Comparison of ENCODE assay signal across 8 cellular contexts in genomic region chr1:6245086-6245868, GRCh38. TPM values are rescaled to one million over a fixed set of nuclear protein-coding genes. Genes with fewer than 3 reads are reported as not detected.
DNase-seq lines count a peak whose midpoint lies in the region; ATAC-seq and TF ChIP-seq lines count a peak whose summit lies in the region.

No MANE protein-coding gene starts in this region.

- CTCF ChIA-PET in GM10248 (lab: Yijun Ruan, JAX), result interaction anchor here (0.5 to 9.6 kb wide), 32 partner anchors 7 to 202 kb away, joined by 3 to 272 read pairs (median 6); partner anchors contain the start of genes GPR153, ICMT and RNF207

- H3K36me3 Mint-ChIP-seq in effector memory CD8-positive, alpha-beta T cell (ENCODE audit: insufficient read depth), result peaks cover 14% of the 10 kb centered on the region
- H3K36me3 Mint-ChIP-seq in mesothelial cell of epicardium, result no peaks in the 10 kb centered on the region

- ATAC-seq in HG03135 (IDR thresholded peaks at IDR 0.05; ENCODE audit: unreplicated experiment), result peak; percentile 49
- peak; percentile 87 for ATAC-seq in effector memory CD8-positive, alpha-beta T cell (replicated peaks)
- no peak for ATAC-seq in GM18517 (IDR thresholded peaks at IDR 0.05; ENCODE audit: unreplicated experiment)

- no peak overlapping the region for H3K27ac Mint-ChIP-seq in effector memory CD8-positive, alpha-beta T cell
- no peak overlapping the region for H3K27ac Mint-ChIP-seq in mesothelial cell of epicardium

- POLR2A ChIA-PET in GM10248 (lab: Yijun Ruan, JAX), result interaction anchor here (0.6 kb wide), 1 partner anchor 134 kb away, joined by 6 read pairs; no protein-coding TSS in a partner anchor

- no peak overlapping the region for H3K4me3 Mint-ChIP-seq in effector memory CD8-positive, alpha-beta T cell
- no peak overlapping the region for H3K4me3 Mint-ChIP-seq in mesothelial cell of epicardium

- DNase-seq in GM10248 (ENCODE audit: extremely low spot score) (peak; percentile 90), NCI-H748 (lab: John Stamatoyannopoulos, UW; ENCODE audit: unreplicated experiment) (peak; percentile 84), mesothelial cell of epicardium (ENCODE audit: low spot score in 2 of 2, unreplicated experiment in 2 of 2) (peak; percentile 88 to 90)
- peak; percentile 54 to 69 for DNase-seq in activated CD8-positive, alpha-beta memory T cell treated with anti-CD3 and anti-CD28 coated beads for 1 hour (ENCODE audit: extremely low read depth in 1 of 2, low read depth in 1 of 2)
- peak; percentile 74 to 81 (median 78) for DNase-seq in effector memory CD8-positive, alpha-beta T cell
- DNase-seq in stimulated activated CD8-positive, alpha-beta memory T cell treated with anti-CD3 and anti-CD28 coated beads, Interleukin-4, amount 100 ng/mL, for 1 hour (ENCODE audit: low read depth in 2 of 2, low spot score in 1 of 2), result peak; percentile 44 to 62

- peaks cover 7 to 17% of the 10 kb centered on the region in 2 donors for H3K4me1 Mint-ChIP-seq in effector memory CD8-positive, alpha-beta T cell (ENCODE audit: low read depth in 2 of 2)
- H3K4me1 Mint-ChIP-seq in mesothelial cell of epicardium, result peaks cover 11% of the 10 kb centered on the region

- H3K9me3 Mint-ChIP-seq in effector memory CD8-positive, alpha-beta T cell, result no peaks in the 10 kb centered on the region
- no peaks in the 10 kb centered on the region for H3K9me3 Mint-ChIP-seq in mesothelial cell of epicardium

- TF ChIP-seq CTCF in GM10248 (IDR thresholded peaks at IDR 0.05; ENCODE audit: control extremely low read depth, extremely low read depth, low read depth, missing control alignments) (peak; percentile 83), mesothelial cell of epicardium (IDR thresholded peaks at IDR 0.05; ENCODE audit: unreplicated experiment) (peak; percentile 81)

- H3K27me3 Mint-ChIP-seq in effector memory CD8-positive, alpha-beta T cell, result peaks cover 46 to 72% of the 10 kb centered on the region in 2 donors
- H3K27me3 Mint-ChIP-seq in mesothelial cell of epicardium (ENCODE audit: low read depth), result peaks cover 83% of the 10 kb centered on the region

RNA-seq across cellular contexts. Expression of gene HES3, which starts 1.3 kb away (rescaled TPM):
- not detected in 3 replicates for total RNA-seq in mesothelial cell of epicardium

RNA-seq across cellular contexts. Expression of gene ICMT, which starts 9.5 kb away (rescaled TPM):
- total RNA-seq in mesothelial cell of epicardium, result 35.1 to 39.8 TPM (median 39.3 TPM) in 3 replicates

RNA-seq across cellular contexts. Expression of gene GPR153, which starts 15.6 kb away (rescaled TPM):
- 24.6 to 27.5 TPM (median 25.0 TPM) in 3 replicates for total RNA-seq in mesothelial cell of epicardium

RNA-seq across cellular contexts. Expression of gene RNF207, which starts 39.4 kb away (rescaled TPM):
- 467 to 481 TPM (median 477 TPM) in 3 replicates for total RNA-seq in mesothelial cell of epicardium

RNA-seq across cellular contexts. Expression of gene RPL22, which starts 45.9 kb away (rescaled TPM):
- total RNA-seq in mesothelial cell of epicardium, result 411 to 435 TPM (median 426 TPM) in 3 replicates
